ENCODE assay signal across 8 cellular contexts in genomic region chr2:32166115-32166549, GRCh38. TPM values are rescaled to one million over a fixed set of nuclear protein-coding genes. Genes with fewer than 3 reads are reported as not detected.
DNase-seq lines count a peak whose midpoint lies in the region; ATAC-seq and TF ChIP-seq lines count a peak whose summit lies in the region.

No MANE protein-coding gene starts in this region.

- intact Hi-C loops in CD4-positive, alpha-beta memory T cell (cut with micrococcal nuclease): loop anchor here (5.0 kb wide), 1 partner anchor 191 kb away; the partner anchor contains the start of gene BIRC6

- peaks cover 23% of the 10 kb centered on the region for H3K4me1 ChIP-seq in CD4-positive, alpha-beta memory T cell (ENCODE audit: insufficient read depth, low read length)
- H3K4me1 ChIP-seq in OCI-LY3 (ENCODE audit: low read length) (peaks cover 23% of the 10 kb centered on the region), neutrophil (ENCODE audit: control insufficient read depth in 1 of 2, insufficient read depth in 1 of 2, low read depth in 1 of 2, low read length in 1 of 2) (peaks cover 30 to 34% of the 10 kb centered on the region in 2 experiments)

- H3K4me1 Mint-ChIP-seq in CD4-positive, alpha-beta memory T cell: peaks cover 20 to 41% (median 31%) of the 10 kb centered on the region in 4 donors
- peaks cover 6% of the 10 kb centered on the region for H3K4me1 Mint-ChIP-seq in endothelial cell (ENCODE audit: unreplicated experiment)

- H3K4me3 ChIP-seq in CD4-positive, alpha-beta memory T cell (ENCODE audit: low read length in 2 of 2): peak overlapping the region; percentile 51 to 79
- H3K4me3 ChIP-seq in OCI-LY3 (ENCODE audit: low read length): peak overlapping the region; percentile 83
- peak overlapping the region; percentile 73 to 98 for H3K4me3 ChIP-seq in neutrophil (ENCODE audit: low read depth in 1 of 2, low read length in 1 of 2)

- H3K79me2 ChIP-seq in OCI-LY3 (ENCODE audit: low read length): peaks cover 33% of the 10 kb centered on the region

- POLR2A ChIA-PET in CD4-positive, alpha-beta memory T cell (lab: Charles Lee; ENCODE audit: partially characterized antibody): interaction anchor here (0.7 to 1.7 kb wide), 14 partner anchors 9 to 1433 kb away, joined by 3 to 26 read pairs (median 6); partner anchors contain the start of genes BIRC6, DPY30, FAM98A and MEMO1

- peak overlapping the region; percentile 84 for H3K27ac ChIP-seq in CD4-positive, alpha-beta memory T cell (ENCODE audit: low read depth, low read length)
- H3K27ac ChIP-seq in OCI-LY3 (ENCODE audit: low read length): peak overlapping the region; percentile 72
- H3K27ac ChIP-seq in neutrophil: peak overlapping the region; percentile 87

- H3K36me3 ChIP-seq in CD4-positive, alpha-beta memory T cell (ENCODE audit: insufficient read depth, low read length): no peaks in the 10 kb centered on the region
- H3K36me3 ChIP-seq in OCI-LY3 (replicated peaks; ENCODE audit: low read depth, low read length): peaks cover 5% of the 10 kb centered on the region
- no peaks in the 10 kb centered on the region for H3K36me3 ChIP-seq in neutrophil

- no peak overlapping the region for H2AFZ ChIP-seq in OCI-LY3 (ENCODE audit: low read depth, low read length)

- peak overlapping the region; percentile 83 for H3K4me2 ChIP-seq in OCI-LY3 (ENCODE audit: low read length)

- peak overlapping the region; percentile 75 for H3K9ac ChIP-seq in OCI-LY3 (ENCODE audit: low read length)

- H3K27ac Mint-ChIP-seq in CD4-positive, alpha-beta memory T cell: peak overlapping the region; percentile 90 to 99 (median 97)
- H3K27ac Mint-ChIP-seq in endothelial cell (ENCODE audit: unreplicated experiment): peak overlapping the region; percentile 93

- no peaks in the 10 kb centered on the region for H3K27me3 Mint-ChIP-seq in CD4-positive, alpha-beta memory T cell
- H3K27me3 Mint-ChIP-seq in endothelial cell (ENCODE audit: unreplicated experiment): peaks cover 3% of the 10 kb centered on the region

- no peaks in the 10 kb centered on the region for H4K20me1 ChIP-seq in OCI-LY3 (ENCODE audit: insufficient read depth, low read length)

- peaks cover 6 to 18% of the 10 kb centered on the region in 2 donors for H3K36me3 Mint-ChIP-seq in CD4-positive, alpha-beta memory T cell
- no peaks in the 10 kb centered on the region for H3K36me3 Mint-ChIP-seq in endothelial cell (ENCODE audit: low read depth, unreplicated experiment)

- ATAC-seq in GM21360 (IDR thresholded peaks at IDR 0.05; ENCODE audit: unreplicated experiment) (no peak), HG02571 (IDR thresholded peaks at IDR 0.05; ENCODE audit: unreplicated experiment) (no peak)

- H3K9me3 ChIP-seq in CD4-positive, alpha-beta memory T cell (ENCODE audit: control insufficient read depth in 1 of 2, low read length in 2 of 2): no peaks in the 10 kb centered on the region
- H3K9me3 ChIP-seq in OCI-LY3 (ENCODE audit: insufficient read depth, low read length) (no peaks in the 10 kb centered on the region), neutrophil (no peaks in the 10 kb centered on the region)

- CTCF ChIA-PET in CD4-positive, alpha-beta memory T cell (lab: Charles Lee; ENCODE audit: partially characterized antibody): interaction anchor here (0.7 to 1.0 kb wide), 2 partner anchors 9 to 102 kb away, joined by 3 to 4 read pairs; partner anchors contain the start of gene SPAST

- H3K27me3 ChIP-seq in CD4-positive, alpha-beta memory T cell (ENCODE audit: insufficient read depth, low read length): no peaks in the 10 kb centered on the region
- H3K27me3 ChIP-seq in OCI-LY3 (ENCODE audit: low read depth, low read length): no peaks in the 10 kb centered on the region
- no peaks in the 10 kb centered on the region for H3K27me3 ChIP-seq in neutrophil

- H3K9me3 Mint-ChIP-seq in CD4-positive, alpha-beta memory T cell: peaks cover 0 to 5% (median 0%) of the 10 kb centered on the region in 8 donors
- H3K9me3 Mint-ChIP-seq in endothelial cell (ENCODE audit: unreplicated experiment): no peaks in the 10 kb centered on the region

- peak overlapping the region; percentile 94 to 100 (median 98) for H3K4me3 Mint-ChIP-seq in CD4-positive, alpha-beta memory T cell
- H3K4me3 Mint-ChIP-seq in endothelial cell (ENCODE audit: unreplicated experiment): peak overlapping the region; percentile 95

- TF ChIP-seq CTCF in OCI-LY3 (IDR thresholded peaks at IDR 0.05; ENCODE audit: low read depth, low read length): no peak
- TF ChIP-seq CTCF in endothelial cell (IDR thresholded peaks at IDR 0.05; ENCODE audit: unreplicated experiment): no peak
- TF ChIP-seq CTCF in neutrophil (IDR thresholded peaks at IDR 0.05): no peak

- no peak for DNase-seq in CD4-positive, alpha-beta memory T cell
- DNase-seq in endothelial cell (ENCODE audit: low spot score) (no peak), HCEC 1CT (no peak), dedifferentiated amniotic fluid mesenchymal stem cell (ENCODE audit: extremely low spot score) (no peak)

RNA-seq across cellular contexts. Expression of gene SLC30A6, which starts 0.5 kb away (rescaled TPM):
- total RNA-seq in CD4-positive, alpha-beta memory T cell: 10 to 100 TPM; 20.2 to 20.3 TPM
- 10 to 100 TPM; 12.0 to 15.5 TPM for polyA plus RNA-seq in CD4-positive, alpha-beta memory T cell
- total RNA-seq in endothelial cell (ENCODE audit: unreplicated experiment): 24.7 TPM
